In the genomic region with DNA sequence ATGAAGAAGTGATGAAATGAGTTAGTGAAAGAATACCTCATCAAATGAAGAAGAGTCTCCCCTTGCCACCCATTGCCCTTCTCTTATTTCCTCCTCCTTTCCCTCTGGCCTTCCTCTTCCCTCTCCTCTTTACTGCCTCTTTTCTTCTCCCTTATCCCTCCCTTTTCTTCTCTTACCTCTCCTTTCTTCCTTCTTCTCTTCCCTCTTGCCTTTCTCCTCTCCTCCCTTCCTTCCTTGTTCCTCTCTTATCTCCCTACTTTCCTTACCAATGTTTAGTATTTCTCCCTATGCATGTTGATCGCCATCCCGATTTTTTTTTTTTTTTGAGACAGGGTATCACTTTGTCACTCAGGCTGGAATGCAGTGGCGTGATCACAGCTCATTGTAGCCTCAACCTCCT, we compare ENCODE assay signal across 26 cellular contexts. TPM values are rescaled to one million over a fixed set of nuclear protein-coding genes. Genes with fewer than 3 reads are reported as not detected.
"Had no signal": no experiment of that assay in that cellular context is flagged by ENCODE, and none has a peak within 500 bp of the region (broad histone marks: within the 10 kb centered on the region; RNA-seq: fewer than 3 reads in every experiment).

No MANE protein-coding gene starts in this region.

- H3K4me1 ChIP-seq: SJCRH30 had no signal

- H3K27ac ChIP-seq: KMS-11, SJCRH30 had no signal

- H3K36me3 ChIP-seq: SJCRH30 had no signal

- H3K9ac ChIP-seq: KMS-11 had no signal

- ATAC-seq: Panc1, PC-3, Right ventricle myocardium inferior, SK-N-SH treated with all-trans-retinoic acid at 6 μM for 48 hours had no signal

- H3K4me2 ChIP-seq: KMS-11 had no signal

- H3K9me3 ChIP-seq: SJCRH30 had no signal

- H3K27me3 ChIP-seq: SJCRH30 had no signal

- DNase-seq: IMR-90; Kasumi-1; MM.1S; NCI-H1436; NCI-H187; NCI-H2029; NCI-H2081 treated with DMSO at 0.1 percent for 48 hours; NCI-H2171; NCI-H226; NCI-H446; NCI-H510A; NCI-H524 treated with DMSO at 0.1 percent for 48 hours; NCI-H69; NCI-H82; NK-92 treated with Interleukin-12 subunit alpha and Interleukin-12 subunit beta, amount 100 ng/mL, for 24 hours; PC-3; SHP77 treated with DMSO at 0.1 percent for 48 hours; SJCRH30 had no signal

- H3K4me3 ChIP-seq: SJCRH30 had no signal

RNA-seq across cellular contexts. Expression of a gene that starts 8.8 kb away (rescaled TPM):
- total RNA-seq: IMR-90, M059J, OCI-LY7, PC-3, RPMI7951, SJCRH30 had no signal
- polyA plus RNA-seq: IMR-90 had no signal

RNA-seq across cellular contexts. Expression of a gene that starts 27.1 kb away (rescaled TPM):
- total RNA-seq: HT-29, IMR-90, M059J, OCI-LY7, PC-3, RPMI7951, SJCRH30 had no signal
- polyA plus RNA-seq: IMR-90 had no signal
